Comparison of ENCODE assay signal across 1 cellular context in genomic region chr16:46751381-46751780, GRCh38.
TF ChIP-seq lines count a peak whose summit lies in the region.

No MANE protein-coding gene starts in this region.

TF ChIP-seq in K562, 482 proteins besides CTCF, POLR2A, EP300 and RAD21:
- no peak for TF ChIP-seq TRIM25 (IDR thresholded peaks at IDR 0.05; ENCODE audit: borderline replicate concordance)
- TF ChIP-seq ZNF316 (IDR thresholded peaks at IDR 0.05), result peak; percentile 21; the same call in 1 of the 2 replicates
